Comparison of ENCODE assay signal across 8 cellular contexts in the genomic region with DNA sequence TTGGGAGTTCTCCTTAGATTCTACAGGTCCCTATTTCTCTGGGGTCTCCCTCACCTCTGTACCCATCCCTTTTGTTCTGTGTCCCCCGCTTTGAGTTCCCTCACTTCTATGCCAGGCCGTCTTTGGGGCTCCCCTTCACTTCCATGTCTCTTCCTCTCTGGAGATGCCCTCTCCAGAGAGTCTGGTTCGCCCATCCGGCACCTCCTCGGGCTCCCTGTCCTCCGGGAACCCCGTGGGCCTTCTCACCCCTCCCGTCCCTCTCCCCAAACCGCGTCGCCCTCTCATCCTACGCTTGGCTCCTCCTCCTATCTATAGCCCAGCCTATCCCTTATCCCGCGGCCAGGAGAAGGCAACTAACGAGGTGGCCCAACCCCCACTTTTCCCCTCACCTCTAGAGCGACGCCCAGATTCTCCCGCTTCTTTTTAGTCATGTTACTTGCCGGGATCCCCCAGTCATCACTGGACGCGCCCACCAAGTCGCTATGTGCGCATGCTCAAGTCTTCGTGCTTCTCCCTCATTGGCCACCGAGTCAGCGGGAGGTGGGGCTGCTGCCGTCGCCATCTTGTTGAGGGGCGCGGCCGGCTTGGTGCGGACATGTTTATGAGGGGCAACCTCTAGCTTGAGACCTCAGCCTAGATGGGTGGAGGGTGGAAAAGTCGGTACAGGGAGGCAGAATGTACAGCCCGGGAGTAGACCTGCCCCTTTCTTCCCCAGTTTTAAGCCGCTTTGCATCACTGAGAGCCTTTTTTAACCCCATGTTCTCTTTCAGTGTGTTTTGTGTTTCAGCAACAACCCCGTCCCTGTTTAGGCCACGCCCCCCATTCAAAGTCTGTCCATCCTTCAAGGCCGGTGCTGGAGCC. TPM values are rescaled to one million over a fixed set of nuclear protein-coding genes. Genes with fewer than 3 reads are reported as not detected.
DNase-seq lines count a peak whose midpoint lies in the region; ATAC-seq and TF ChIP-seq lines count a peak whose summit lies in the region.

A gene (minus strand): TSS at position 461 of the 861 bp plus-strand sequence. CDS start 30 bp downstream, at position 431.

- H3K9me3 ChIP-seq in KOPT-K1 (ENCODE audit: insufficient read depth, low read length, poor library complexity, severe bottlenecking) (no peaks in the 10 kb centered on the region), Peyer's patch (no peaks in the 10 kb centered on the region), muscle layer of duodenum (ENCODE audit: control insufficient read depth in 1 of 2, low read length in 2 of 2) (no peaks in the 10 kb centered on the region)

- no peaks in the 10 kb centered on the region for H3K27me3 Mint-ChIP-seq in activated T-cell treated with anti-CD3 and anti-CD28 coated beads, Interleukin-2, amount 50 U/mL, for 4 hours (ENCODE audit: low read depth)

- H3K36me3 Mint-ChIP-seq in activated T-cell treated with anti-CD3 and anti-CD28 coated beads, Interleukin-2, amount 50 U/mL, for 4 hours (ENCODE audit: insufficient read depth), result no peaks in the 10 kb centered on the region

- H3K4me3 Mint-ChIP-seq in activated T-cell treated with anti-CD3 and anti-CD28 coated beads, Interleukin-2, amount 50 U/mL, for 4 hours, result peak within 1 kb of the TSS; percentile 92

- H3K36me3 ChIP-seq in KOPT-K1 (ENCODE audit: insufficient read depth, low read length), result no peaks in the 10 kb centered on the region
- no peaks in the 10 kb centered on the region for H3K36me3 ChIP-seq in Peyer's patch
- H3K36me3 ChIP-seq in muscle layer of duodenum (ENCODE audit: control insufficient read depth in 1 of 2, insufficient read depth in 2 of 2, low read length in 2 of 2), result no peaks in the 10 kb centered on the region

- H3K4me1 Mint-ChIP-seq in activated T-cell treated with anti-CD3 and anti-CD28 coated beads, Interleukin-2, amount 50 U/mL, for 4 hours (ENCODE audit: low read depth), result peaks cover 91% of the 10 kb centered on the region

- no peaks in the 10 kb centered on the region for H3K27me3 ChIP-seq in Peyer's patch
- no peaks in the 10 kb centered on the region for H3K27me3 ChIP-seq in muscle layer of duodenum (ENCODE audit: low read depth, low read length)

- peak within 1 kb of the TSS; percentile 67 to 70 (median 68) for H3K4me3 ChIP-seq in Peyer's patch
- H3K4me3 ChIP-seq in muscle layer of duodenum (ENCODE audit: low read depth in 1 of 2, low read length in 2 of 2), result peak within 1 kb of the TSS; percentile 79 to 91

- no peak for TF ChIP-seq CTCF in Peyer's patch (IDR thresholded peaks at IDR 0.05)

- peak in 1 of 2 donors; percentile 18 for TF ChIP-seq POLR2A in Peyer's patch (IDR thresholded peaks at IDR 0.05)

- ATAC-seq in GM21825 (IDR thresholded peaks at IDR 0.05; ENCODE audit: unreplicated experiment), result peak; percentile 89
- peak; percentile 84 to 86 for ATAC-seq in activated T-cell treated with anti-CD3 and anti-CD28 coated beads, Interleukin-2, amount 50 U/mL, for 4 hours
- peak; percentile 94 for ATAC-seq in esophagus mucosa

- H3K27ac ChIP-seq in KOPT-K1 (ENCODE audit: low read depth, low read length, poor library complexity, severe bottlenecking) (peak within 1 kb of the TSS; percentile 90), Peyer's patch (peak within 1 kb of the TSS in 3 of 4 donors; percentile 20 to 75 (median 51)), muscle layer of duodenum (ENCODE audit: low read length) (peak within 1 kb of the TSS; percentile 78)

- DNase-seq in DMS79 treated with DMSO at 0.1 percent for 48 hours (lab: John Stamatoyannopoulos, UW) (peak; percentile 99), Peyer's patch (peak; percentile 91 to 97 (median 97))
- DNase-seq in activated T-cell treated with anti-CD3 and anti-CD28 coated beads, Interleukin-2, amount 50 U/mL, for 4 hours, result peak; percentile 94
- DNase-seq in stimulated activated CD8-positive, alpha-beta memory T cell treated with anti-CD3 and anti-CD28 coated beads, Interleukin-7, amount 100 ng/mL, for 24 hours (ENCODE audit: low read depth), result peak; percentile 91

- H3K9me3 Mint-ChIP-seq in activated T-cell treated with anti-CD3 and anti-CD28 coated beads, Interleukin-2, amount 50 U/mL, for 4 hours, result no peaks in the 10 kb centered on the region

- peaks cover 0 to 6% (median 5%) of the 10 kb centered on the region in 4 donors for H3K4me1 ChIP-seq in Peyer's patch
- H3K4me1 ChIP-seq in muscle layer of duodenum (ENCODE audit: control insufficient read depth in 1 of 2, insufficient read depth in 2 of 2, low read length in 2 of 2), result peaks cover 6 to 8% of the 10 kb centered on the region in 2 donors

RNA-seq across cellular contexts. Expression of the gene that starts here (rescaled TPM):
- total RNA-seq in Peyer's patch (10 to 100 TPM in 3 of 4 donors, 1 to 10 TPM in 1; 8.0 to 28.1 (median 19.3) TPM), esophagus mucosa (24.5 TPM)
- total RNA-seq in activated T-cell treated with anti-CD3 and anti-CD28 coated beads, Interleukin-2, amount 50 U/mL, for 4 hours, result 10 to 100 TPM; 49.3 to 52.2 (median 52.2) TPM

Comparison
In these comparisons a context has a peak if more than half of its experiments do, and no peak if none do; other contexts are left out.
1. Peak in every context shown above with its lines: DNase-seq, ATAC-seq, H3K4me3 ChIP-seq and H3K27ac ChIP-seq.